In genomic region chr19:58033741-58034475, GRCh38 we compare ENCODE assay signal across 8 cellular contexts. TPM values are rescaled to one million over a fixed set of nuclear protein-coding genes. Genes with fewer than 3 reads are reported as not detected.
DNase-seq lines count a peak whose midpoint lies in the region; ATAC-seq and TF ChIP-seq lines count a peak whose summit lies in the region.

Gene ZSCAN1, plus strand, starts transcription at chr19:58034025. Its CDS starts 3,812 bp downstream, at chr19:58037837.

- BruUV-seq in PC-3 (replicated peaks; lab: Mats Ljungman, UMichigan), result no TSS peak

- H3K27me3 ChIP-seq in stomach, result peaks cover 15 to 62% (median 16%) of the 10 kb centered on the region in 3 donors
- H3K27me3 ChIP-seq in PC-3 (ENCODE audit: low read length), result no peaks in the 10 kb centered on the region

- TF ChIP-seq EP300 in stomach (IDR thresholded peaks at IDR 0.05), result no peak

- intact Hi-C loops in stomach (cut with DNase I; ENCODE audit: low total_unique reads) (no loop called here), PC-3 (cut with micrococcal nuclease) (no loop called here)

- POLR2A ChIA-PET in PC-3 (lab: Charles Lee; ENCODE audit: unreplicated experiment), result no interaction called here

- H3K4me3 ChIP-seq in stomach (peak within 1 kb of the TSS; percentile 24 to 44 (median 38)), PC-3 (ENCODE audit: low read length) (no peak within 1 kb of the TSS)

- peaks cover 4% of the 10 kb centered on the region for H3K36me3 Mint-ChIP-seq in T-helper 17 cell (ENCODE audit: low read depth)

- H3F3A ChIP-seq in PC-3 (ENCODE audit: low read length, unreplicated experiment), result no peaks in the 10 kb centered on the region

- H3K27ac Mint-ChIP-seq in T-helper 17 cell, result no peak within 1 kb of the TSS

- H3K9me3 ChIP-seq in T-helper 17 cell (ENCODE audit: control insufficient read depth, low read length, poor library complexity, severe bottlenecking), result peaks cover 5% of the 10 kb centered on the region
- peaks cover 10 to 95% (median 89%) of the 10 kb centered on the region in 4 donors for H3K9me3 ChIP-seq in stomach
- peaks cover 31% of the 10 kb centered on the region for H3K9me3 ChIP-seq in PC-3 (ENCODE audit: low read length)

- no peak within 1 kb of the TSS for H3K9ac ChIP-seq in PC-3 (ENCODE audit: low read length)

- H2AFZ ChIP-seq in PC-3 (ENCODE audit: low read length), result no peak within 1 kb of the TSS

- H3K79me2 ChIP-seq in PC-3 (ENCODE audit: low read length), result no peaks in the 10 kb centered on the region

- ATAC-seq in T-helper 17 cell, result peak; percentile 48
- no peak for ATAC-seq in GM21529 (IDR thresholded peaks at IDR 0.05; ENCODE audit: unreplicated experiment)
- ATAC-seq in PC-3, result no peak

- WGBS in stomach, 5 donors, result 7 to 13% (median 9%) methylated on average over 26 to 100 of the region's 101 CpGs

- H3K4me3 Mint-ChIP-seq in T-helper 17 cell, result no peak within 1 kb of the TSS

- no peaks in the 10 kb centered on the region for H3K27me3 Mint-ChIP-seq in T-helper 17 cell

- CTCF ChIA-PET in PC-3 (lab: Charles Lee), result no interaction called here

- H3K4me1 ChIP-seq in stomach, result peaks cover 0 to 5% (median 0%) of the 10 kb centered on the region in 4 donors
- H3K4me1 ChIP-seq in PC-3 (ENCODE audit: insufficient read depth, low read length), result no peaks in the 10 kb centered on the region

- TF ChIP-seq POLR2A in erythroblast (IDR thresholded peaks at IDR 0.05; ENCODE audit: low read length), result no peak
- no peak for TF ChIP-seq POLR2A in stomach (IDR thresholded peaks at IDR 0.05)

- H3K9me2 ChIP-seq in PC-3 (replicated peaks; ENCODE audit: low read length), result no peaks in the 10 kb centered on the region

- TF ChIP-seq CTCF in stomach (IDR thresholded peaks at IDR 0.05) (no peak), GM20000 (IDR thresholded peaks at IDR 0.05; ENCODE audit: extremely low read depth, missing control alignments) (no peak), PC-3 (conservative IDR thresholded peaks at IDR 0.05; ENCODE audit: low read depth, low read length) (no peak)

- H4K20me1 ChIP-seq in PC-3 (ENCODE audit: low read length), result no peaks in the 10 kb centered on the region

- peak within 1 kb of the TSS in 2 of 5 donors; percentile 54 to 72 for H3K27ac ChIP-seq in stomach
- no peak within 1 kb of the TSS for H3K27ac ChIP-seq in PC-3 (ENCODE audit: low read length)

- no peaks in the 10 kb centered on the region for H3K36me3 ChIP-seq in stomach
- no peaks in the 10 kb centered on the region; the same call in 1 of the 2 replicates for H3K36me3 ChIP-seq in PC-3 (ENCODE audit: low read depth, low read length)

- H3K4me2 ChIP-seq in PC-3 (ENCODE audit: low read length), result no peak within 1 kb of the TSS

- DNase-seq in DMS79 treated with DMSO at 0.1 percent for 48 hours (lab: John Stamatoyannopoulos, UW) (peak; percentile 60), T-helper 17 cell (no peak), erythroblast (lab: John Stamatoyannopoulos, UW) (peak; percentile 39 to 52), mesenteric fat pad (ENCODE audit: low spot score) (peak; percentile 94), stomach (peak; percentile 40), GM20000 (ENCODE audit: low spot score) (no peak), PC-3 (no peak)

- no peaks in the 10 kb centered on the region for H3K4me1 Mint-ChIP-seq in T-helper 17 cell

RNA-seq across cellular contexts. Expression of gene ZSCAN1, which starts in this region (rescaled TPM):
- total RNA-seq in T-helper 17 cell (not detected), mesenteric fat pad (not detected), stomach (under 1 TPM in 1 of 5 donors, not detected in 4; 0.92 TPM), PC-3 (2014; rRNA removed) (not detected in 2 replicates)
- under 1 TPM in 2 of 3 donors, not detected in 1; 0.20 to 0.44 TPM for polyA plus RNA-seq in stomach

Comparison
In these comparisons a context has a peak if more than half of its experiments do, and no peak if none do; other contexts are left out.
1. Peak in ATAC-seq in T-helper 17 cell; RNA of the gene not detected or under 1 TPM.
2. Peak in DNase-seq in mesenteric fat pad; RNA of the gene not detected or under 1 TPM.
3. Peak in DNase-seq and H3K4me3 ChIP-seq in stomach; RNA of the gene not detected or under 1 TPM.
4. DNase-seq: peak in DMS79 treated with DMSO at 0.1 percent for 48 hours (single experiment) and erythroblast (2 of 2); none in T-helper 17 cell (0 of 3), GM20000 (single experiment) and PC-3 (single experiment).